8 cellular contexts compared by ENCODE assay signal in the genomic region with DNA sequence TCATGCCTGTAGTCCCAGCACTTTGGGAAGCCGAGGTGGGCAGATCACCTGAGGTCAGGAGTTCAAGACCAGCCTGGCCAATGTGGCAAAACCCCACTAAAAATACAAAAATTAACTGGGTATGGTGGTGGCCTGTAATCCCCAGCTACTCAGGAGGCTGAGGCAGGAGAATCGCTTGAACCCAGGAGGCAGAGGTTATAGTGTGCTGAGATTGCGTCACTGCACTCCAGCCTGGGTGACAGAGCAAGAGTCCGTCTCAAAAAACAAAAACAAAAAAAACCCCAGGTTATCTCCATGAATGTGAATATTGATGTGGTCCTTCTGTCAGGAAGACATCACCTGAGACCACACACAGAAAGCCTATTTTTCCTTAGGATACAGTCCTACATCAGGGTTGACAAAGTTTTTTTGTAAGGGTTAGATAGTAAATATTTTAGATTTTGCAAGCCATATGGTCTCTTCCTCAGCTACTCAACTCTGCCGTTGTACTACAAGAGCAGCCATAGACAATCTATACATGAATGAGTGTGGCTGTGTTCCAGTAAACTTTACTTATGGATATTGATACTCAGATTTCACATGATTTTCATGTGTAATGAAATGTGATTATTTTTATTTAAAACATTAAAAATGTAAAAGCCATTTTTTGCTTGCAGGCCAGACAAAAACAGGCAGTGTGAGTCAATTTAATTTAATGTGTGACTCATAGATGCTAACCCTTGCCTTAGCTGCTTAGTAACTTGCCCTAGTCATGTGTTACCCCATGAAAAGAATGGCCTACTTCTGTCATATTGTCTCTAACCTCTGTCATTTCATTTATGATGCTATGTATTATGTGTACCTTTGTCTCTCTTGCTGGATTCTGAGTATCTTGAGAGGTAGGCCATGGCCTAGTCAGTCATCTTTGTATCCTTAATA.
DNase-seq lines count a peak whose midpoint lies in the region; ATAC-seq and TF ChIP-seq lines count a peak whose summit lies in the region.

No MANE protein-coding gene starts in this region.

- DNase-seq in AG10803 (ENCODE audit: low read depth) (peak; percentile 79), MV-4-11 (lab: John Stamatoyannopoulos, UW) (peak; percentile 12), dermis microvascular lymphatic vessel endothelial cell (ENCODE audit: low read depth in 2 of 2) (peak; percentile 39 to 87), omental fat pad (ENCODE audit: low spot score) (no peak), NCI-H1048 (lab: John Stamatoyannopoulos, UW) (no peak), medulla oblongata (ENCODE audit: extremely low spot score) (no peak)
- DNase-seq in activated naive CD4-positive, alpha-beta T cell (lab: John Stamatoyannopoulos, UW) = no peak

- H3K4me3 ChIP-seq in AG10803 (ENCODE audit: low read length) = no peak overlapping the region

- peak; percentile 90 for ATAC-seq in omental fat pad (ENCODE audit: low FRiP score)
- no peak for ATAC-seq in GM21447 (IDR thresholded peaks at IDR 0.05; ENCODE audit: unreplicated experiment)

- TF ChIP-seq CTCF in AG10803 (conservative IDR thresholded peaks at IDR 0.05; ENCODE audit: low read length) (no peak), omental fat pad (IDR thresholded peaks at IDR 0.05) (no peak)

Comparison
In these comparisons a context has a peak if more than half of its experiments do, and no peak if none do; other contexts are left out.
1. DNase-seq: peak in AG10803 (single experiment), MV-4-11 (single experiment) and dermis microvascular lymphatic vessel endothelial cell (2 of 2); none in omental fat pad (single experiment), activated naive CD4-positive, alpha-beta T cell (0 of 4), NCI-H1048 (single experiment) and medulla oblongata (single experiment).